In the genomic region with DNA sequence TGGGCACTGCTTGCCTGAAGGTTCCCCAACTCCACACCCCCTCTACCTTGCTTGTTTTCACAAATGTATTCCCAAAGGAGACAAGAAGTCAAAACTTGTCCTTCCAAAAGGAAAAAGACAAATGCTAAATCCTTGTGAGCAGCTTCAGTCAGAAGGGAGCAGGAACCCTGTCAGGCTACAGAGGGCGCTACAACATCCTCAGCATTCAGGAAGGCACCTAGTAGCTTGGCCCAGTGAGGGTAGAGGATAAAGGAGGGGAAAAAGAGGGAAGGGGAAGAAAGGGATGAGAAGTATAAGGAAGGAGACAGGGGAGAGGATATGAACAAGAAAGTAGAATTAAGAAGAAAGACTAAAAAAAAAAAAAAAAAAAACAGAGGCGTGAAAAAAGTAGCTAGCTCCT, we compare ENCODE assay signal across 10 cellular contexts.
DNase-seq lines count a peak whose midpoint lies in the region; ATAC-seq, FAIRE-seq and TF ChIP-seq lines count a peak whose summit lies in the region.
"Had no signal": no experiment of that assay in that cellular context is flagged by ENCODE, and none has a peak within 500 bp of the region (broad histone marks: within the 10 kb centered on the region; RNA-seq: fewer than 3 reads in every experiment).

No MANE protein-coding gene starts in this region.

- H3K4me3 ChIP-seq in A673 (ENCODE audit: low read depth, low read length, poor library complexity, severe bottlenecking), result no peak overlapping the region
- no peak overlapping the region for H3K4me3 ChIP-seq in Loucy (ENCODE audit: low read length, poor library complexity, severe bottlenecking)
- H3K4me3 ChIP-seq in H1 (ENCODE audit: extremely low read depth in 1 of 4, insufficient read depth in 2 of 4, low read depth in 3 of 4, low read length in 4 of 4), result no peak overlapping the region
- H3K4me3 ChIP-seq in trophoblast cell (ENCODE audit: low read depth, low read length), result no peak overlapping the region
- H3K4me3 ChIP-seq in MG63, result no peak overlapping the region

- H3K56ac ChIP-seq in H1 (replicated peaks; ENCODE audit: insufficient read length, low read depth, low read length), result no peak overlapping the region

- H3K79me2 ChIP-seq in Loucy (ENCODE audit: insufficient read depth, low read length) (peaks cover 92% of the 10 kb centered on the region), H1 (ENCODE audit: control insufficient read depth in 1 of 2, insufficient read depth in 2 of 2, low read length in 2 of 2) (no peaks in the 10 kb centered on the region), trophoblast cell (ENCODE audit: control insufficient read depth, insufficient read depth, low read length, poor library complexity) (no peaks in the 10 kb centered on the region)

- TF ChIP-seq POLR2A in H1 (IDR thresholded peaks at IDR 0.05; ENCODE audit: control extremely low read depth in 1 of 2, low read depth in 2 of 2, low read length in 2 of 2), result no peak

- intact Hi-C loops in A673 (cut with micrococcal nuclease; ENCODE audit: unreplicated experiment), result no loop called here

- TF ChIP-seq EP300 in H1 (IDR thresholded peaks at IDR 0.05; ENCODE audit: borderline replicate concordance in 1 of 2, low read depth in 2 of 2, low read length in 2 of 2), result no peak

- H3K4ac ChIP-seq in H1 (replicated peaks; ENCODE audit: insufficient read length, low read depth, low read length), result no peak overlapping the region
- H3K4ac ChIP-seq in trophoblast cell (ENCODE audit: low read depth, low read length), result no peak overlapping the region

- no peak overlapping the region for H2BK15ac ChIP-seq in H1 (ENCODE audit: low read length)

- H3F3A ChIP-seq in Loucy (ENCODE audit: low read depth), result no peaks in the 10 kb centered on the region

- H2AK5ac ChIP-seq in H1 (ENCODE audit: low read depth, low read length), result no peak overlapping the region
- H2AK5ac ChIP-seq in trophoblast cell (ENCODE audit: low read length), result no peak overlapping the region

- H3K14ac ChIP-seq in H1 (ENCODE audit: insufficient read length) (no peak overlapping the region), trophoblast cell (ENCODE audit: low read length) (no peak overlapping the region)

- 0% methylated on average over 1 of the region's 2 CpGs; no CpG with 5 or more reads in 1 of the 2 experiments for whole genome bisulfite sequencing in H1 (ENCODE audit: extremely low coverage in 1 of 2, insufficient coverage in 1 of 2, insufficient read length in 1 of 2, insufficient replicate concordance in 2 of 2, low coverage in 1 of 2, low lambda C conversion rate in 2 of 2, missing lambda C conversion rate in 1 of 2), 2 experiments
- no CpG with 5 or more reads among the region's 2 CpGs for WGBS in trophoblast cell (ENCODE audit: extremely low coverage, insufficient coverage, insufficient read length)

- H3K23ac ChIP-seq in H1 (ENCODE audit: insufficient read length) (no peak overlapping the region), trophoblast cell (ENCODE audit: low read length) (no peak overlapping the region)

- POLR2A ChIA-PET in A673 (lab: Charles Lee; ENCODE audit: low non-redundant PET) (no interaction called here), H1 (lab: Charles Lee; ENCODE audit: partially characterized antibody) (no interaction called here)

- no peaks in the 10 kb centered on the region for H3K27me3 ChIP-seq in A673 (replicated peaks; ENCODE audit: insufficient read depth, low read depth, low read length, poor library complexity)
- no peaks in the 10 kb centered on the region for H3K27me3 ChIP-seq in Loucy (ENCODE audit: insufficient read depth, low read length, poor library complexity, severe bottlenecking)
- H3K27me3 ChIP-seq in H1 (replicated peaks in 1 of 4; ENCODE audit: control insufficient read depth in 3 of 4, extremely low read depth in 1 of 4, insufficient read depth in 3 of 4, low read length in 3 of 4), result no peaks in the 10 kb centered on the region
- H3K27me3 ChIP-seq in trophoblast cell (ENCODE audit: insufficient read depth, low read length), result no peaks in the 10 kb centered on the region
- H3K27me3 ChIP-seq in MG63, result no peaks in the 10 kb centered on the region

- no TSS peak for BruUV-seq in A673 (replicated peaks; lab: Mats Ljungman, UMichigan)

- CTCF ChIA-PET in A673 (lab: Charles Lee) (no interaction called here), H1 (lab: Charles Lee; ENCODE audit: partially characterized antibody) (interaction anchor here (0.6 to 3.2 kb wide), 42 partner anchors 9 to 875 kb away, joined by 3 to 24 read pairs (median 4); a partner anchor contains a TSS)

- no peak overlapping the region for H4K8ac ChIP-seq in H1 (ENCODE audit: extremely low read depth, insufficient read depth, low read length)
- H4K8ac ChIP-seq in trophoblast cell (ENCODE audit: low read depth, low read length), result no peak overlapping the region

- no peak for ATAC-seq in HG03135 (IDR thresholded peaks at IDR 0.05; ENCODE audit: unreplicated experiment)
- ATAC-seq: stimulated activated naive B cell treated with anti-CD40 and anti-IgM and Interleukin-4, amounts not matched to agents 10 μg/mL and 1 μg/mL and 100 μg/mL, for 72 hours had no signal

- no peak overlapping the region for H3K18ac ChIP-seq in H1 (ENCODE audit: extremely low read depth, low read length)
- H3K18ac ChIP-seq in trophoblast cell (ENCODE audit: low read length), result no peak overlapping the region

- H2BK120ac ChIP-seq in H1 (replicated peaks; ENCODE audit: low read depth, low read length) (no peak overlapping the region), trophoblast cell (ENCODE audit: insufficient read depth, low read length, poor library complexity) (no peak overlapping the region)

- H3K27ac ChIP-seq in A673 (ENCODE audit: low read depth, low read length, poor library complexity, severe bottlenecking) (no peak overlapping the region), H1 (ENCODE audit: low read depth, low read length) (no peak overlapping the region), trophoblast cell (ENCODE audit: low read depth, low read length) (no peak overlapping the region)

- H4K12ac ChIP-seq in trophoblast cell (ENCODE audit: low read depth, low read length), result no peak overlapping the region

- H3K9ac ChIP-seq in Loucy (ENCODE audit: low read depth, low read length, poor library complexity, severe bottlenecking) (no peak overlapping the region), H1 (replicated peaks in 1 of 4; ENCODE audit: extremely low read depth in 1 of 4, low read depth in 3 of 4, low read length in 3 of 4) (no peak overlapping the region), trophoblast cell (ENCODE audit: low read length) (no peak overlapping the region)

- H3K36me3 ChIP-seq in A673 (ENCODE audit: insufficient read depth, low read length, poor library complexity, severe bottlenecking) (no peaks in the 10 kb centered on the region), Loucy (ENCODE audit: insufficient read depth, low read length) (no peaks in the 10 kb centered on the region), H1 (ENCODE audit: control insufficient read depth in 2 of 4, insufficient read depth in 4 of 4, low read length in 3 of 4) (no peaks in the 10 kb centered on the region), trophoblast cell (ENCODE audit: control insufficient read depth in 1 of 2, insufficient read depth in 2 of 2, low read length in 2 of 2) (no peaks in the 10 kb centered on the region), MG63 (0 out of 2 replicates have a peak, but pooled peaks cover 2% of the 10 kb centered on the region)

- H3K79me1 ChIP-seq in H1 (ENCODE audit: low read depth, low read length) (no peaks in the 10 kb centered on the region), trophoblast cell (ENCODE audit: low read length) (no peaks in the 10 kb centered on the region)

- H4K5ac ChIP-seq in H1 (ENCODE audit: insufficient read length, low read depth, low read length), result no peak overlapping the region

- H3K4me2 ChIP-seq in Loucy (ENCODE audit: low read depth, low read length, poor library complexity, severe bottlenecking) (no peak overlapping the region), H1 (ENCODE audit: insufficient read depth in 1 of 2, low read depth in 2 of 2, low read length in 2 of 2) (no peak overlapping the region), trophoblast cell (ENCODE audit: low read length) (no peak overlapping the region)

- H4K91ac ChIP-seq in H1 (replicated peaks; ENCODE audit: insufficient read length, low read length) (no peak overlapping the region), trophoblast cell (ENCODE audit: low read depth, low read length) (no peak overlapping the region)

- FAIRE-seq in H1 (lab: Jason Lieb, UNC) (peak; percentile 85), urothelium cell line (lab: Jason Lieb, UNC) (no peak)

- no peak overlapping the region for H2BK5ac ChIP-seq in H1 (ENCODE audit: low read depth, low read length)
- no peak overlapping the region for H2BK5ac ChIP-seq in trophoblast cell (ENCODE audit: low read depth, low read length, poor library complexity)

- H3K4me1 ChIP-seq in A673 (ENCODE audit: insufficient read depth, low read length, poor library complexity, severe bottlenecking) (no peaks in the 10 kb centered on the region), Loucy (ENCODE audit: insufficient read depth, low read length, poor library complexity, severe bottlenecking) (peaks cover 56% of the 10 kb centered on the region), H1 (replicated peaks in 1 of 4; ENCODE audit: control insufficient read depth in 3 of 4, insufficient read depth in 4 of 4, low read length in 3 of 4) (no peaks in the 10 kb centered on the region), trophoblast cell (ENCODE audit: control insufficient read depth in 1 of 2, insufficient read depth in 2 of 2, low read length in 2 of 2) (no peaks in the 10 kb centered on the region)

- H3K9me3 ChIP-seq in A673 (ENCODE audit: low read depth, low read length, poor library complexity, severe bottlenecking) (no peaks in the 10 kb centered on the region), Loucy (ENCODE audit: insufficient read depth, low read depth, low read length) (no peaks in the 10 kb centered on the region), H1 (ENCODE audit: insufficient read depth in 2 of 2, low read depth in 1 of 2, low read length in 1 of 2) (no peaks in the 10 kb centered on the region; a peak in 1 of 4 replicates), trophoblast cell (ENCODE audit: insufficient read depth, low read depth, low read length) (no peaks in the 10 kb centered on the region), MG63 (no peaks in the 10 kb centered on the region)

- H2AFZ ChIP-seq in Loucy (ENCODE audit: low read length), result no peak overlapping the region
- H2AFZ ChIP-seq in H1 (ENCODE audit: low read length), result no peak overlapping the region
- no peak overlapping the region for H2AFZ ChIP-seq in trophoblast cell (ENCODE audit: insufficient read depth, low read length, poor library complexity)

- no peaks in the 10 kb centered on the region for H3K9me2 ChIP-seq in Loucy (replicated peaks; ENCODE audit: low read depth, low read length)

- TF ChIP-seq CTCF in A673 (conservative IDR thresholded peaks at IDR 0.05; ENCODE audit: low read depth, low read length) (peak; percentile 48), Loucy (conservative IDR thresholded peaks at IDR 0.05; ENCODE audit: low read length) (peak; percentile 79), H1 (IDR thresholded peaks at IDR 0.05; ENCODE audit: control extremely low read depth in 1 of 3, insufficient read depth in 1 of 3, low read depth in 1 of 3, low read length in 3 of 3) (peak; percentile 70 to 94 (median 77))

- H2BK20ac ChIP-seq in H1 (ENCODE audit: low read length), result no peak overlapping the region

- DNase-seq in A673 (ENCODE audit: low spot score), result peak; percentile 11
- peak; percentile 40 for DNase-seq in ELF-1 (ENCODE audit: low read depth, low spot score)
- peak; percentile 34 to 79 for DNase-seq in H1 (ENCODE audit: low read depth in 1 of 2, low spot score in 2 of 2)
- no peak for DNase-seq in trophoblast cell
- no peak for DNase-seq in MG63
- DNase-seq in urothelium cell line (ENCODE audit: low spot score), result no peak
- DNase-seq: amniotic stem cell; stimulated activated naive B cell treated with anti-CD40 and anti-IgM and Interleukin-4, amounts not matched to agents 10 μg/mL and 1 μg/mL and 100 μg/mL, for 72 hours had no signal

- H4K20me1 ChIP-seq in Loucy (ENCODE audit: insufficient read depth, low read length, poor library complexity, severe bottlenecking), result peaks cover 25% of the 10 kb centered on the region
- no peaks in the 10 kb centered on the region for H4K20me1 ChIP-seq in H1 (replicated peaks in 1 of 2; ENCODE audit: control insufficient read depth in 1 of 2, insufficient read depth in 2 of 2, low read length in 2 of 2)

- no peaks in the 10 kb centered on the region for H3K23me2 ChIP-seq in H1 (ENCODE audit: low read depth, low read length)

- TF ChIP-seq RAD21 in H1 (IDR thresholded peaks at IDR 0.05 in 1 of 2, conservative IDR thresholded peaks at IDR 0.05 in 1 of 2; ENCODE audit: low read depth in 2 of 2, low read length in 2 of 2), result peak; percentile 78 to 79

- H2BK12ac ChIP-seq in H1 (ENCODE audit: low read depth, low read length) (no peak overlapping the region), trophoblast cell (ENCODE audit: low read length) (no peak overlapping the region)

Comparison
In these comparisons a context has a peak if more than half of its experiments do, and no peak if none do; other contexts are left out.
1. DNase-seq: peak in A673 (single experiment), ELF-1 (single experiment) and H1 (2 of 2); none in trophoblast cell (0 of 2), MG63 (single experiment) and urothelium cell line (single experiment).
2. Peak in every context shown above with its lines, with median percentiles within 50 percentile points of each other: CTCF ChIP-seq.